In genomic region chr13:112069063-112069726, GRCh38 we compare ENCODE assay signal across 15 cellular contexts. TPM values are rescaled to one million over a fixed set of nuclear protein-coding genes. Genes with fewer than 3 reads are reported as not detected.
DNase-seq lines count a peak whose midpoint lies in the region; ATAC-seq and TF ChIP-seq lines count a peak whose summit lies in the region.
"Had no signal": no experiment of that assay in that cellular context is flagged by ENCODE, and none has a peak within 500 bp of the region (broad histone marks: within the 10 kb centered on the region; RNA-seq: fewer than 3 reads in every experiment).

No MANE protein-coding gene starts in this region.

- peaks cover 0 to 34% (median 27%) of the 10 kb centered on the region in 8 donors for H3K9me3 Mint-ChIP-seq in CD4-positive, alpha-beta memory T cell
- H3K9me3 Mint-ChIP-seq in GM23338 = peaks cover 7% of the 10 kb centered on the region; the same call in 1 of the 3 replicates
- peaks cover 6% of the 10 kb centered on the region for H3K9me3 Mint-ChIP-seq in activated naive CD8-positive, alpha-beta T cell (ENCODE audit: low read depth)
- peaks cover 0 to 52% (median 13%) of the 10 kb centered on the region in 9 donors for H3K9me3 Mint-ChIP-seq in naive thymus-derived CD8-positive, alpha-beta T cell
- H3K9me3 Mint-ChIP-seq: effector memory CD8-positive, alpha-beta T cell had no signal

- no peaks in the 10 kb centered on the region for H3K9me3 ChIP-seq in CD4-positive, alpha-beta memory T cell (ENCODE audit: control insufficient read depth in 1 of 2, low read length in 2 of 2)
- H3K9me3 ChIP-seq: MG63, prostate gland had no signal

- peaks cover 21% of the 10 kb centered on the region for H3F3A ChIP-seq in GM23338 (replicated peaks; ENCODE audit: low read depth)

- CTCF ChIA-PET in CD4-positive, alpha-beta memory T cell (lab: Charles Lee; ENCODE audit: partially characterized antibody) = no interaction called here

- in situ Hi-C loops in KBM-7 (cut with MboI; ENCODE audit: low pct_unique_long_range_greater_than_20kb, low sequenced_read_pairs) = no loop called here

- H3K36me3 Mint-ChIP-seq in CD4-positive, alpha-beta memory T cell = peaks cover 1 to 3% of the 10 kb centered on the region in 2 donors
- H3K36me3 Mint-ChIP-seq in GM23338 (ENCODE audit: low read depth) = no peaks in the 10 kb centered on the region; the same call in 2 of the 3 replicates
- H3K36me3 Mint-ChIP-seq in activated naive CD8-positive, alpha-beta T cell = peaks cover 6% of the 10 kb centered on the region
- H3K36me3 Mint-ChIP-seq in naive thymus-derived CD8-positive, alpha-beta T cell = peaks cover 14 to 18% (median 17%) of the 10 kb centered on the region in 3 donors

- peaks cover 7% of the 10 kb centered on the region for H3K4me1 ChIP-seq in CD4-positive, alpha-beta memory T cell (ENCODE audit: insufficient read depth, low read length)
- H3K4me1 ChIP-seq in GM23338 (ENCODE audit: insufficient read depth) = peaks cover 54% of the 10 kb centered on the region
- H3K4me1 ChIP-seq: prostate gland, SJSA1 had no signal

- H3K27me3 ChIP-seq in CD4-positive, alpha-beta memory T cell (ENCODE audit: insufficient read depth, low read length) = peaks cover 25% of the 10 kb centered on the region
- H3K27me3 ChIP-seq in GM23338 (ENCODE audit: insufficient read depth) = peaks cover 82% of the 10 kb centered on the region

- H3K27me3 Mint-ChIP-seq in CD4-positive, alpha-beta memory T cell = peaks cover 37 to 45% of the 10 kb centered on the region in 2 donors
- peaks cover 71% of the 10 kb centered on the region for H3K27me3 Mint-ChIP-seq in GM23338 (ENCODE audit: insufficient read depth, low read depth, poor library complexity)
- H3K27me3 Mint-ChIP-seq in activated naive CD8-positive, alpha-beta T cell = peaks cover 44% of the 10 kb centered on the region
- H3K27me3 Mint-ChIP-seq in naive thymus-derived CD8-positive, alpha-beta T cell = peaks cover 28 to 58% (median 49%) of the 10 kb centered on the region in 5 donors

- no peak overlapping the region for H3K27ac ChIP-seq in CD4-positive, alpha-beta memory T cell (ENCODE audit: low read depth, low read length)
- H3K27ac ChIP-seq in GM23338 (ENCODE audit: low read depth) = no peak overlapping the region
- H3K27ac ChIP-seq: prostate gland, SJSA1 had no signal

- no peaks in the 10 kb centered on the region for H3K36me3 ChIP-seq in CD4-positive, alpha-beta memory T cell (ENCODE audit: insufficient read depth, low read length)
- no peaks in the 10 kb centered on the region for H3K36me3 ChIP-seq in GM23338 (ENCODE audit: insufficient read depth)
- H3K36me3 ChIP-seq: MG63, prostate gland, SJSA1 had no signal

- no peak for ATAC-seq in GM23338
- ATAC-seq in naive thymus-derived CD8-positive, alpha-beta T cell = no peak
- ATAC-seq in HG03565 (IDR thresholded peaks at IDR 0.05; ENCODE audit: unreplicated experiment) = no peak
- ATAC-seq in HG03280 (IDR thresholded peaks at IDR 0.05; ENCODE audit: unreplicated experiment) = no peak
- ATAC-seq: effector memory CD8-positive, alpha-beta T cell had no signal

- no peak for TF ChIP-seq CTCF in GM23338 (conservative IDR thresholded peaks at IDR 0.05; ENCODE audit: low read depth in 2 of 2)

- DNase-seq in CD4-positive, alpha-beta memory T cell = no peak
- DNase-seq in GM23338 (ENCODE audit: low spot score) (no peak), KBM-7 (no peak), KG1 (lab: John Stamatoyannopoulos, UW) (no peak)
- DNase-seq in naive thymus-derived CD8-positive, alpha-beta T cell = no peak
- DNase-seq: activated CD4-positive, alpha-beta T cell treated with anti-CD3 and anti-CD28 coated beads for 4 hours; effector memory CD8-positive, alpha-beta T cell; MG63; NCI-H526 treated with DMSO at 0.1 percent for 48 hours; stimulated activated CD4-positive, alpha-beta T cell treated with anti-CD3 and anti-CD28 coated beads, Interleukin-4, amount 100 ng/mL, for 24 hours had no signal

- H3K4me1 Mint-ChIP-seq in CD4-positive, alpha-beta memory T cell = peaks cover 2 to 21% (median 11%) of the 10 kb centered on the region in 4 donors
- H3K4me1 Mint-ChIP-seq in GM23338 = peaks cover 41% of the 10 kb centered on the region
- H3K4me1 Mint-ChIP-seq in activated naive CD8-positive, alpha-beta T cell (ENCODE audit: low read depth) = peaks cover 23% of the 10 kb centered on the region
- H3K4me1 Mint-ChIP-seq in naive thymus-derived CD8-positive, alpha-beta T cell = peaks cover 4 to 22% (median 20%) of the 10 kb centered on the region in 4 donors

- peaks cover 18% of the 10 kb centered on the region for H4K20me1 ChIP-seq in GM23338 (replicated peaks; ENCODE audit: insufficient read depth)

- H3K4me3 ChIP-seq in CD4-positive, alpha-beta memory T cell (ENCODE audit: low read length in 2 of 2) = no peak overlapping the region
- peak overlapping the region; percentile 46 for H3K4me3 ChIP-seq in GM23338
- H3K4me3 ChIP-seq: MG63, prostate gland, SJSA1 had no signal

- peak overlapping the region; percentile 71 for H3K4me2 ChIP-seq in GM23338

- H3K27ac Mint-ChIP-seq in CD4-positive, alpha-beta memory T cell = peak overlapping the region in 5 of 7 donors; percentile 13 to 65 (median 37)
- H3K27ac Mint-ChIP-seq in GM23338 = no peak overlapping the region
- peak overlapping the region; percentile 61 for H3K27ac Mint-ChIP-seq in activated naive CD8-positive, alpha-beta T cell
- H3K27ac Mint-ChIP-seq in naive thymus-derived CD8-positive, alpha-beta T cell = peak overlapping the region in 3 of 10 donors; percentile 48 to 74 (median 73)

- intact Hi-C loops in CD4-positive, alpha-beta memory T cell (cut with micrococcal nuclease) = no loop called here

- no peaks in the 10 kb centered on the region for H3K79me2 ChIP-seq in GM23338 (replicated peaks; ENCODE audit: insufficient read depth)

- no peaks in the 10 kb centered on the region for H3K9me2 ChIP-seq in GM23338 (ENCODE audit: insufficient read depth)

- H3K4me3 Mint-ChIP-seq in CD4-positive, alpha-beta memory T cell = peak overlapping the region in 4 of 8 donors; percentile 35 to 52 (median 38)
- H3K4me3 Mint-ChIP-seq in GM23338 = peak overlapping the region; percentile 64
- peak overlapping the region; percentile 68 for H3K4me3 Mint-ChIP-seq in activated naive CD8-positive, alpha-beta T cell
- peak overlapping the region; percentile 5 to 66 (median 44) for H3K4me3 Mint-ChIP-seq in naive thymus-derived CD8-positive, alpha-beta T cell
- H3K4me3 Mint-ChIP-seq: effector memory CD8-positive, alpha-beta T cell had no signal

- no peak overlapping the region for H2AFZ ChIP-seq in GM23338

- POLR2A ChIA-PET in CD4-positive, alpha-beta memory T cell (lab: Charles Lee; ENCODE audit: partially characterized antibody) = no interaction called here
- POLR2A ChIA-PET in naive thymus-derived CD8-positive, alpha-beta T cell (lab: Charles Lee) = no interaction called here

TF ChIP-seq in GM23338, 12 proteins besides CTCF, POLR2A, EP300 and RAD21:
- peak; percentile 96 for TF ChIP-seq EZH2phosphoT487 (IDR thresholded peaks at IDR 0.05; ENCODE audit: unreplicated experiment)
- TF ChIP-seq STAT1 (IDR thresholded peaks at IDR 0.05; ENCODE audit: unreplicated experiment) = no peak
- TF ChIP-seq EZH2 (IDR thresholded peaks at IDR 0.05; ENCODE audit: low read depth, unreplicated experiment) = peak; percentile 98

RNA-seq across cellular contexts. Expression of gene SOX1, which starts 2.2 kb away (rescaled TPM):
- not detected for total RNA-seq in CD4-positive, alpha-beta memory T cell
- not detected for polyA plus RNA-seq in CD4-positive, alpha-beta memory T cell
- total RNA-seq in GM23338 (2014; rRNA removed; shearing (Covaris generic)) = 0.04 and 0.17 TPM in 2 replicates
- 0.10 TPM in 1 of 2 replicates, not detected in the other for polyA plus RNA-seq in GM23338 (2016; fragmentation: Nextera tagmentation; extraction: Ambion mirVana)
- total RNA-seq in naive thymus-derived CD8-positive, alpha-beta T cell = not detected
- polyA plus RNA-seq in naive thymus-derived CD8-positive, alpha-beta T cell = not detected
- total RNA-seq: SJSA1 had no signal
